In genomic region chrX:41922694-41923171, GRCh38 we compare ENCODE assay signal across 8 cellular contexts. TPM values are rescaled to one million over a fixed set of nuclear protein-coding genes. Genes with fewer than 3 reads are reported as not detected.
A peak's percentile ranks its signal among the peaks of the same experiment; 100 is the strongest.
DNase-seq lines count a peak whose midpoint lies in the region; ATAC-seq and TF ChIP-seq lines count a peak whose summit lies in the region.

No MANE protein-coding gene starts in this region.

- peak overlapping the region; percentile 74 for H3K4me3 ChIP-seq in AG04450 (ENCODE audit: low read depth, low read length)
- peak overlapping the region; percentile 59 for H3K4me3 ChIP-seq in HL-60 (replicated peaks; ENCODE audit: insufficient read depth, low read length)
- peak overlapping the region; percentile 32 to 79 (median 65) for H3K4me3 ChIP-seq in dorsolateral prefrontal cortex
- peak overlapping the region; percentile 52 for H3K4me3 ChIP-seq in lung
- peak overlapping the region; percentile 45 to 65 (median 61) for H3K4me3 ChIP-seq in stomach

- H3K4me3 Mint-ChIP-seq in T-helper 17 cell: peak overlapping the region; percentile 95

- POLR2A ChIA-PET in AG04450 (lab: Yijun Ruan, JAX): interaction anchor here (1.1 kb wide), 1 partner anchor 94 kb away, joined by 3 read pairs; no protein-coding TSS in a partner anchor

- TF ChIP-seq POLR2A in stomach (IDR thresholded peaks at IDR 0.05): no peak

- DNase-seq in AG04450 (ENCODE audit: low read depth, low spot score): no peak
- no peak for DNase-seq in HL-60 (ENCODE audit: low read depth in 1 of 2, low spot score in 1 of 2)
- DNase-seq in T-helper 17 cell: peak; percentile 7 to 25 (median 10)
- DNase-seq in dorsolateral prefrontal cortex: peak in 4 of 10 donors; percentile 14 to 54 (median 31)
- DNase-seq in lung (ENCODE audit: low spot score): no peak
- no peak for DNase-seq in stomach
- no peak for DNase-seq in COLO829 (ENCODE audit: low spot score)

- peak overlapping the region; percentile 93 for H3K27ac Mint-ChIP-seq in T-helper 17 cell

- CTCF ChIA-PET in AG04450 (lab: Charles Lee): interaction anchor here (0.6 to 0.7 kb wide), 3 partner anchors 9 to 367 kb away, joined by 3 read pairs; no protein-coding TSS in a partner anchor

- TF ChIP-seq CTCF in AG04450 (IDR thresholded peaks at IDR 0.05; ENCODE audit: low read depth, low read length) (no peak), HL-60 (IDR thresholded peaks at IDR 0.05; ENCODE audit: insufficient read depth, low read length) (no peak), dorsolateral prefrontal cortex (IDR thresholded peaks at IDR 0.05 in 54 of 56, conservative IDR thresholded peaks at IDR 0.05 in 2 of 56; ENCODE audit: low read depth in 1 of 56, partially characterized antibody in 56 of 56) (peak in 3 of 56 donors; percentile 2 to 12 (median 7)), lung (IDR thresholded peaks at IDR 0.05; ENCODE audit: control extremely low read depth, extremely low read depth) (no peak), stomach (IDR thresholded peaks at IDR 0.05) (no peak)

- TF ChIP-seq EP300 in stomach (IDR thresholded peaks at IDR 0.05): no peak

- H3K9me3 ChIP-seq in AG04450 (ENCODE audit: control insufficient read depth, insufficient read depth, low read length) (no peaks in the 10 kb centered on the region), T-helper 17 cell (ENCODE audit: control insufficient read depth, low read length, poor library complexity, severe bottlenecking) (no peaks in the 10 kb centered on the region), lung (ENCODE audit: control insufficient read depth in 2 of 2, insufficient read depth in 1 of 2, low read length in 1 of 2) (peaks cover 0 to 2% of the 10 kb centered on the region in 2 donors), stomach (no peaks in the 10 kb centered on the region)

- H3K36me3 ChIP-seq in lung (ENCODE audit: control insufficient read depth in 2 of 2, insufficient read depth in 2 of 2, low read length in 2 of 2) (no peaks in the 10 kb centered on the region), stomach (no peaks in the 10 kb centered on the region)

- H3K4me1 ChIP-seq in lung (ENCODE audit: control insufficient read depth in 2 of 2, insufficient read depth in 2 of 2, low read length in 2 of 2) (peaks cover 0 to 1% of the 10 kb centered on the region in 2 donors), stomach (peaks cover 0 to 21% (median 10%) of the 10 kb centered on the region in 4 donors)

- H3K27ac ChIP-seq in AG04450 (ENCODE audit: low read depth, low read length) (no peak overlapping the region), HL-60 (replicated peaks) (no peak overlapping the region), dorsolateral prefrontal cortex (peak overlapping the region in 36 of 59 donors; percentile 8 to 88 (median 62)), lung (ENCODE audit: low read depth in 1 of 2, low read length in 1 of 2) (peak overlapping the region; percentile 87 to 94), stomach (peak overlapping the region; percentile 80 to 92 (median 90))

- H3K4me1 Mint-ChIP-seq in T-helper 17 cell: peaks cover 13% of the 10 kb centered on the region

- intact Hi-C loops in dorsolateral prefrontal cortex (cut with DNase I): loop anchor here (10.0 kb wide), 2 partner anchors 58 to 1732 kb away; partner anchors contain the start of gene MAOA (in 2 of the 2)
- intact Hi-C loops in stomach (cut with DNase I; ENCODE audit: low total_unique reads): no loop called here

- H3K27me3 Mint-ChIP-seq in T-helper 17 cell: no peaks in the 10 kb centered on the region

- H3K36me3 Mint-ChIP-seq in T-helper 17 cell (ENCODE audit: low read depth): peaks cover 3% of the 10 kb centered on the region

- WGBS in lung, 2 donors: 0 to 36% methylated on average over 13 to 42 of the region's 42 CpGs
- WGBS in stomach, 5 donors: 0 to 42% (median 7%) methylated on average over 4 to 42 of the region's 42 CpGs

- ATAC-seq in GM19043 (IDR thresholded peaks at IDR 0.05; ENCODE audit: low read depth, unreplicated experiment): peak; percentile 11
- no peak for ATAC-seq in T-helper 17 cell
- ATAC-seq in lung (ENCODE audit: insufficient read depth, low FRiP score): no peak

- H3K27me3 ChIP-seq in AG04450 (ENCODE audit: control insufficient read depth, insufficient read depth, low read length) (peaks cover under 1% of the 10 kb centered on the region), HL-60 (ENCODE audit: insufficient read depth, poor library complexity, severe bottlenecking) (no peaks in the 10 kb centered on the region), dorsolateral prefrontal cortex (peaks cover 0 to 62% (median 14%) of the 10 kb centered on the region in 45 donors), lung (ENCODE audit: control insufficient read depth, insufficient read depth) (peaks cover 3% of the 10 kb centered on the region), stomach (no peaks in the 10 kb centered on the region)

RNA-seq across cellular contexts. Expression of gene CASK, which starts 0.6 kb away (rescaled TPM):
- polyA plus RNA-seq in AG04450 (2011; rRNA removed): 20.5 and 30.0 TPM in 2 replicates
- 26.5 and 43.3 TPM in 2 replicates for polyA minus RNA-seq in AG04450 (2011; rRNA and poly(A)+ RNA removed)
- total RNA-seq in T-helper 17 cell: 100 to 1,000 TPM in 1 of 2 donors, 10 to 100 TPM in 1; 99.9 to 107 TPM
- 10 to 100 TPM; 35.0 to 72.8 (median 52.6) TPM for total RNA-seq in dorsolateral prefrontal cortex
- total RNA-seq in lung: 10 to 100 TPM; 50.0 to 68.1 TPM
- 10 to 100 TPM in 1 of 2 donors, 1 to 10 TPM in 1; 8.2 to 11.2 TPM for polyA plus RNA-seq in lung
- total RNA-seq in stomach: 10 to 100 TPM; 32.0 to 82.0 (median 38.8) TPM
- 10 to 100 TPM in 1 of 3 donors, 1 to 10 TPM in 2; 7.3 to 14.4 (median 7.3) TPM for polyA plus RNA-seq in stomach

Comparison
In these comparisons a context has a peak if more than half of its experiments do, and no peak if none do; other contexts are left out.
1. DNase-seq: peak in T-helper 17 cell (3 of 3); none in AG04450 (single experiment), HL-60 (0 of 2), lung (single experiment), stomach (single experiment) and COLO829 (single experiment).
2. H3K27ac ChIP-seq: peak in dorsolateral prefrontal cortex (36 of 59), lung (2 of 2) and stomach (5 of 5); none in AG04450 (single experiment) and HL-60 (single experiment).
3. Peak in every context shown above with its lines, with median percentiles within 50 percentile points of each other: H3K4me3 ChIP-seq.